ENCODE assay signal across 26 cellular contexts in the genomic region with DNA sequence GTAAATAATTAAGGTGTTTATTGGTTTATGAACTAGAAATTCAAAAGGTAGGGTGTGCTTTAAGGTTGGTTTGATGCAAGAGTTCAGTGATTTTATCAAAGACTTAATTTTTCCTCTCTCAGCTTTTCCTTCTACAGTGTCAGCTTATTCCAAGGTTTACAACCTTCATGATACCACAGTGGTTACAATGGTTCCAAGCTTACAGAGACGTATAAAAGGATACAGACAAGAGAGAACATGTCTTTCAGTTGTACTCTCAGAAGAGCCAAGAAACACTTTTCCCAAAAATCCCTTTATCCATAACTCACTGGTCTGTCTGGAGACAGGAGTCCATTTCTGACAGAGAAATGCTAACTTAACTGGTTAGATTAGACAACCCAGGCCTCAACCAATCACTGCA.
"Had no signal": no experiment of that assay in that cellular context is flagged by ENCODE, and none has a peak within 500 bp of the region (broad histone marks: within the 10 kb centered on the region; RNA-seq: fewer than 3 reads in every experiment).

No MANE protein-coding gene starts in this region.

- H3K4me3 ChIP-seq: heart left ventricle, left ventricle myocardium inferior, lung, neural progenitor cell, ovary, right atrium auricular region, skin epidermis, stomach, testis, thyroid gland, transverse colon, upper lobe of right lung had no signal

- H3K4me1 ChIP-seq: neural progenitor cell, testis, thyroid gland, transverse colon, upper lobe of right lung had no signal

- H3K27me3 Mint-ChIP-seq: memory B cell, progenitor cell of endocrine pancreas had no signal

- H3K4me3 Mint-ChIP-seq: memory B cell; naive thymus-derived CD8-positive, alpha-beta T cell; nephron progenitor cell; neural progenitor cell; stimulated activated naive B cell treated with anti-CD40 and anti-IgM and Interleukin-4, amounts not matched to agents 10 μg/mL and 1 μg/mL and 100 μg/mL, for 72 hours had no signal

- H2AFZ ChIP-seq: neural progenitor cell had no signal

- H3K36me3 ChIP-seq: heart left ventricle, left ventricle myocardium inferior, neural progenitor cell, ovary, right atrium auricular region, stomach, thyroid gland, transverse colon, upper lobe of right lung had no signal

- ATAC-seq: heart left ventricle; naive thymus-derived CD8-positive, alpha-beta T cell; sciatic nerve; stimulated activated naive B cell treated with anti-CD40 and anti-IgM and Interleukin-4, amounts not matched to agents 10 μg/mL and 1 μg/mL and 100 μg/mL, for 72 hours; stimulated activated naive CD8-positive, alpha-beta T cell treated with anti-CD3 and anti-CD28 coated beads, Interleukin-15, Interleukin-2, amounts not matched to agents 100 U/mL and 50 U/mL, for 24 hours; upper lobe of right lung had no signal

- DNase-seq: heart left ventricle; kidney; left ventricle myocardium inferior; midbrain; naive thymus-derived CD8-positive, alpha-beta T cell; nephron progenitor cell; ovary; stimulated activated CD4-positive, alpha-beta T cell treated with anti-CD3 and anti-CD28 coated beads, Interleukin-12 subunit alpha, Interleukin-12 subunit beta, amount 100 ng/mL, for 4 hours; stimulated activated CD4-positive, alpha-beta T cell treated with anti-CD3 and anti-CD28 coated beads, Interleukin-15, amount 100 ng/mL, for 24 hours; stimulated activated CD4-positive, alpha-beta T cell treated with anti-CD3 and anti-CD28 coated beads, Interleukin-2, amount 100 ng/mL, for 24 hours; stimulated activated CD4-positive, alpha-beta T cell treated with anti-CD3 and anti-CD28 coated beads, Interleukin-4, amount 100 ng/mL, for 1 hour; stimulated activated naive B cell treated with anti-CD40 and anti-IgM and Interleukin-4, amounts not matched to agents 10 μg/mL and 1 μg/mL and 100 μg/mL, for 72 hours; stimulated activated naive CD8-positive, alpha-beta T cell treated with anti-CD3 and anti-CD28 coated beads, Interleukin-15, Interleukin-2, amounts not matched to agents 100 U/mL and 50 U/mL, for 24 hours; stomach; testis; thyroid gland; transverse colon; upper lobe of right lung had no signal

- H3K4me1 Mint-ChIP-seq: naive thymus-derived CD8-positive, alpha-beta T cell; nephron progenitor cell; neural progenitor cell; stimulated activated naive B cell treated with anti-CD40 and anti-IgM and Interleukin-4, amounts not matched to agents 10 μg/mL and 1 μg/mL and 100 μg/mL, for 72 hours had no signal

- H3K27me3 ChIP-seq: heart left ventricle, neural progenitor cell, ovary, right atrium auricular region, stomach, testis, thyroid gland, transverse colon, upper lobe of right lung had no signal

- H3K27ac Mint-ChIP-seq: memory B cell; nephron progenitor cell; neural progenitor cell; progenitor cell of endocrine pancreas; stimulated activated naive B cell treated with anti-CD40 and anti-IgM and Interleukin-4, amounts not matched to agents 10 μg/mL and 1 μg/mL and 100 μg/mL, for 72 hours had no signal

- H3K9ac ChIP-seq: neural progenitor cell had no signal

- H3K4me2 ChIP-seq: neural progenitor cell had no signal

- H3K9me3 ChIP-seq: heart left ventricle, left ventricle myocardium inferior, ovary, right atrium auricular region, stomach, testis, thyroid gland, transverse colon, upper lobe of right lung had no signal

- H3K27ac ChIP-seq: heart left ventricle, left ventricle myocardium inferior, neural progenitor cell, ovary, right atrium auricular region, skin epidermis, stomach, testis, thyroid gland, transverse colon, upper lobe of right lung had no signal

- H3K9me3 Mint-ChIP-seq: memory B cell; nephron progenitor cell; neural progenitor cell; stimulated activated naive B cell treated with anti-CD40 and anti-IgM and Interleukin-4, amounts not matched to agents 10 μg/mL and 1 μg/mL and 100 μg/mL, for 72 hours had no signal

- H3K36me3 Mint-ChIP-seq: memory B cell; naive thymus-derived CD8-positive, alpha-beta T cell; neural progenitor cell; stimulated activated naive B cell treated with anti-CD40 and anti-IgM and Interleukin-4, amounts not matched to agents 10 μg/mL and 1 μg/mL and 100 μg/mL, for 72 hours had no signal

- FAIRE-seq: kidney, urothelium cell line had no signal
